Comparison of ENCODE assay signal across 1 cellular context in genomic region chr1:108199781-108200626, GRCh38.
TF ChIP-seq lines count a peak whose summit lies in the region.

Gene SLC25A24 (minus strand): TSS chr1:108200343. CDS start chr1:108200138, 205 bp downstream.

TF ChIP-seq in HepG2, 621 proteins besides CTCF, POLR2A, EP300 and RAD21 (continued from another document):
- TF ChIP-seq, protein P1, sequence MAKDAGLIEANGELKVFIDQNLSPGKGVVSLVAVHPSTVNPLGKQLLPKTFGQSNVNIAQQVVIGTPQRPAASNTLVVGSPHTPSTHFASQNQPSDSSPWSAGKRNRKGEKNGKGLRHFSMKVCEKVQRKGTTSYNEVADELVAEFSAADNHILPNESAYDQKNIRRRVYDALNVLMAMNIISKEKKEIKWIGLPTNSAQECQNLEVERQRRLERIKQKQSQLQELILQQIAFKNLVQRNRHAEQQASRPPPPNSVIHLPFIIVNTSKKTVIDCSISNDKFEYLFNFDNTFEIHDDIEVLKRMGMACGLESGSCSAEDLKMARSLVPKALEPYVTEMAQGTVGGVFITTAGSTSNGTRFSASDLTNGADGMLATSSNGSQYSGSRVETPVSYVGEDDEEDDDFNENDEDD (CRISPR knock-in tag; IDR thresholded peaks at IDR 0.05; ENCODE audit: borderline replicate concordance) = 0 out of 2 replicates have a peak, but pooled peaks have one; percentile 30
- TF ChIP-seq, protein P2, sequence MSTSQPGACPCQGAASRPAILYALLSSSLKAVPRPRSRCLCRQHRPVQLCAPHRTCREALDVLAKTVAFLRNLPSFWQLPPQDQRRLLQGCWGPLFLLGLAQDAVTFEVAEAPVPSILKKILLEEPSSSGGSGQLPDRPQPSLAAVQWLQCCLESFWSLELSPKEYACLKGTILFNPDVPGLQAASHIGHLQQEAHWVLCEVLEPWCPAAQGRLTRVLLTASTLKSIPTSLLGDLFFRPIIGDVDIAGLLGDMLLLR (CRISPR knock-in tag; IDR thresholded peaks at IDR 0.05) = 0 out of 2 replicates have a peak, but pooled peaks have one; percentile 44
- 0 out of 2 replicates have a peak, but pooled peaks have one; percentile 45 for TF ChIP-seq ZNF274 (CRISPR knock-in tag; IDR thresholded peaks at IDR 0.05)
- TF ChIP-seq ZNF691 (CRISPR knock-in tag; IDR thresholded peaks at IDR 0.05; ENCODE audit: borderline replicate concordance, low read depth) = 0 out of 2 replicates have a peak, but pooled peaks have one; percentile 15
- no peak for TF ChIP-seq ZNF282 (IDR thresholded peaks at IDR 0.05; ENCODE audit: partially characterized antibody)
- 0 out of 2 replicates have a peak, but pooled peaks have one; percentile 47 for TF ChIP-seq YEATS4 (CRISPR knock-in tag; IDR thresholded peaks at IDR 0.05; ENCODE audit: borderline replicate concordance)
- TF ChIP-seq GABPA (IDR thresholded peaks at IDR 0.05; ENCODE audit: low read depth, low read length) = peak; percentile 51
- peak; percentile 68 for TF ChIP-seq GABPA (CRISPR knock-in tag; IDR thresholded peaks at IDR 0.05; ENCODE audit: low read depth)
- TF ChIP-seq PHF8 (CRISPR knock-in tag; IDR thresholded peaks at IDR 0.05) = peak; percentile 78
- TF ChIP-seq ZNF776 (CRISPR knock-in tag; IDR thresholded peaks at IDR 0.05) = peak; percentile 13
- TF ChIP-seq KMT2A (CRISPR knock-in tag; IDR thresholded peaks at IDR 0.05) = 0 out of 2 replicates have a peak, but pooled peaks have one; percentile 43
- peak; percentile 47; the same call in 1 of the 2 replicates for TF ChIP-seq ETV5 (CRISPR knock-in tag; IDR thresholded peaks at IDR 0.05; ENCODE audit: borderline replicate concordance)
- TF ChIP-seq FOXO1 (CRISPR knock-in tag; IDR thresholded peaks at IDR 0.05) = no peak
- TF ChIP-seq, protein P3, sequence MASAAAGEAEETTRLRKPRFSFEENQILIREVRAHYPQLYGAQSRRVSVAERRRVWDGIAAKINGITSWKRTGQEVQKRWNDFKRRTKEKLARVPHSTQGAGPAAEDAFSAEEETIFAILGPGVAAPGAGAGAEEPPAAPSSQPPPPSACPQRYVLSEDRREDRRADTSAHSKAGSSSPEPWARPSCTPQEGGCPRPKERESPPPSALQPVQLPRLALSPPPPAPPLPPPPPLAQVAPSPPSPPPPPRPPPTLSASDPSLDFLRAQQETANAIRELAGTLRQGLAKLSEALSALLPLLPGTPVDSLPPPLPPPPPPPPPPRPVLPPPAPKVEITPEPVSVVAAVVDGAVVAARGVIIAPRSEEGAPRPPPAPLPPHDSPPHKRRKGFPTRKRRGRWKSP (CRISPR knock-in tag; IDR thresholded peaks at IDR 0.05) = peak; percentile 89
- peak; percentile 36; the same call in 1 of the 2 replicates for TF ChIP-seq DNMT1 (CRISPR knock-in tag; IDR thresholded peaks at IDR 0.05)
- no peak for TF ChIP-seq ZFP36L1 (CRISPR knock-in tag; IDR thresholded peaks at IDR 0.05)
- peak; percentile 53 for TF ChIP-seq HDAC1 (CRISPR knock-in tag; IDR thresholded peaks at IDR 0.05)
- TF ChIP-seq, protein P4, sequence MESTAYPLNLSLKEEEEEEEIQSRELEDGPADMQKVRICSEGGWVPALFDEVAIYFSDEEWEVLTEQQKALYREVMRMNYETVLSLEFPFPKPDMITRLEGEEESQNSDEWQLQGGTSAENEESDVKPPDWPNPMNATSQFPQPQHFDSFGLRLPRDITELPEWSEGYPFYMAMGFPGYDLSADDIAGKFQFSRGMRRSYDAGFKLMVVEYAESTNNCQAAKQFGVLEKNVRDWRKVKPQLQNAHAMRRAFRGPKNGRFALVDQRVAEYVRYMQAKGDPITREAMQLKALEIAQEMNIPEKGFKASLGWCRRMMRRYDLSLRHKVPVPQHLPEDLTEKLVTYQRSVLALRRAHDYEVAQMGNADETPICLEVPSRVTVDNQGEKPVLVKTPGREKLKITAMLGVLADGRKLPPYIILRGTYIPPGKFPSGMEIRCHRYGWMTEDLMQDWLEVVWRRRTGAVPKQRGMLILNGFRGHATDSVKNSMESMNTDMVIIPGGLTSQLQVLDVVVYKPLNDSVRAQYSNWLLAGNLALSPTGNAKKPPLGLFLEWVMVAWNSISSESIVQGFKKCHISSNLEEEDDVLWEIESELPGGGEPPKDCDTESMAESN (CRISPR knock-in tag; conservative IDR thresholded peaks at IDR 0.05) = peak; percentile 71
- TF ChIP-seq IRX3 (CRISPR knock-in tag; IDR thresholded peaks at IDR 0.05; ENCODE audit: borderline replicate concordance, low read depth) = peak; percentile 71; the same call in 1 of the 2 replicates
- TF ChIP-seq, protein P5, sequence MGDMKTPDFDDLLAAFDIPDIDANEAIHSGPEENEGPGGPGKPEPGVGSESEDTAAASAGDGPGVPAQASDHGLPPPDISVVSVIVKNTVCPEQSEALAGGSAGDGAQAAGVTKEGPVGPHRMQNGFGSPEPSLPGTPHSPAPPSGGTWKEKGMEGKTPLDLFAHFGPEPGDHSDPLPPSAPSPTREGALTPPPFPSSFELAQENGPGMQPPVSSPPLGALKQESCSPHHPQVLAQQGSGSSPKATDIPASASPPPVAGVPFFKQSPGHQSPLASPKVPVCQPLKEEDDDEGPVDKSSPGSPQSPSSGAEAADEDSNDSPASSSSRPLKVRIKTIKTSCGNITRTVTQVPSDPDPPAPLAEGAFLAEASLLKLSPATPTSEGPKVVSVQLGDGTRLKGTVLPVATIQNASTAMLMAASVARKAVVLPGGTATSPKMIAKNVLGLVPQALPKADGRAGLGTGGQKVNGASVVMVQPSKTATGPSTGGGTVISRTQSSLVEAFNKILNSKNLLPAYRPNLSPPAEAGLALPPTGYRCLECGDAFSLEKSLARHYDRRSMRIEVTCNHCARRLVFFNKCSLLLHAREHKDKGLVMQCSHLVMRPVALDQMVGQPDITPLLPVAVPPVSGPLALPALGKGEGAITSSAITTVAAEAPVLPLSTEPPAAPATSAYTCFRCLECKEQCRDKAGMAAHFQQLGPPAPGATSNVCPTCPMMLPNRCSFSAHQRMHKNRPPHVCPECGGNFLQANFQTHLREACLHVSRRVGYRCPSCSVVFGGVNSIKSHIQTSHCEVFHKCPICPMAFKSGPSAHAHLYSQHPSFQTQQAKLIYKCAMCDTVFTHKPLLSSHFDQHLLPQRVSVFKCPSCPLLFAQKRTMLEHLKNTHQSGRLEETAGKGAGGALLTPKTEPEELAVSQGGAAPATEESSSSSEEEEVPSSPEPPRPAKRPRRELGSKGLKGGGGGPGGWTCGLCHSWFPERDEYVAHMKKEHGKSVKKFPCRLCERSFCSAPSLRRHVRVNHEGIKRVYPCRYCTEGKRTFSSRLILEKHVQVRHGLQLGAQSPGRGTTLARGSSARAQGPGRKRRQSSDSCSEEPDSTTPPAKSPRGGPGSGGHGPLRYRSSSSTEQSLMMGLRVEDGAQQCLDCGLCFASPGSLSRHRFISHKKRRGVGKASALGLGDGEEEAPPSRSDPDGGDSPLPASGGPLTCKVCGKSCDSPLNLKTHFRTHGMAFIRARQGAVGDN (CRISPR knock-in tag; IDR thresholded peaks at IDR 0.05) = peak; percentile 76
- peak; percentile 42; the same call in 1 of the 2 replicates for TF ChIP-seq SKIL (CRISPR knock-in tag; IDR thresholded peaks at IDR 0.05; ENCODE audit: borderline replicate concordance)
- TF ChIP-seq ZNF646 (CRISPR knock-in tag; IDR thresholded peaks at IDR 0.05) = no peak
